ENCODE assay signal across 15 cellular contexts in genomic region chr22:21797444-21798221, GRCh38.
DNase-seq lines count a peak whose midpoint lies in the region; ATAC-seq lines count a peak whose summit lies in the region.
"Had no signal": no experiment of that assay in that cellular context is flagged by ENCODE, and none has a peak within 500 bp of the region (broad histone marks: within the 10 kb centered on the region; RNA-seq: fewer than 3 reads in every experiment).

No MANE protein-coding gene starts in this region.

- H3K4me3 Mint-ChIP-seq in activated naive CD4-positive, alpha-beta T cell treated with anti-CD3 and anti-CD28 coated beads, Interleukin-2, amount 50 U/mL, for 24 hours = no peak overlapping the region
- H3K4me3 Mint-ChIP-seq in activated naive CD4-positive, alpha-beta T cell treated with anti-CD3 and anti-CD28 coated beads for 36 hours = no peak overlapping the region
- H3K4me3 Mint-ChIP-seq: activated T-cell treated with anti-CD3 and anti-CD28 coated beads, Interleukin-2, amount 50 U/mL, for 4 hours; stimulated activated naive CD8-positive, alpha-beta T cell treated with anti-CD3 and anti-CD28 coated beads, Interleukin-15, amount 100 ng/mL, for 72 hours had no signal

- H3K27me3 Mint-ChIP-seq in activated naive CD4-positive, alpha-beta T cell treated with anti-CD3 and anti-CD28 coated beads, Interleukin-2, amount 50 U/mL, for 24 hours = no peaks in the 10 kb centered on the region
- no peaks in the 10 kb centered on the region for H3K27me3 Mint-ChIP-seq in activated naive CD4-positive, alpha-beta T cell treated with anti-CD3 and anti-CD28 coated beads for 36 hours (ENCODE audit: low read depth)
- H3K27me3 Mint-ChIP-seq: stimulated activated naive CD8-positive, alpha-beta T cell treated with anti-CD3 and anti-CD28 coated beads, Interleukin-15, amount 100 ng/mL, for 72 hours had no signal

- CTCF ChIA-PET in activated naive CD4-positive, alpha-beta T cell treated with anti-CD3 and anti-CD28 coated beads for 36 hours (lab: Charles Lee) = no interaction called here

- intact Hi-C loops in activated naive CD4-positive, alpha-beta T cell treated with anti-CD3 and anti-CD28 coated beads for 36 hours (cut with micrococcal nuclease) = no loop called here

- peak overlapping the region; percentile 35 for H3K27ac Mint-ChIP-seq in activated naive CD4-positive, alpha-beta T cell treated with anti-CD3 and anti-CD28 coated beads, Interleukin-2, amount 50 U/mL, for 24 hours
- H3K27ac Mint-ChIP-seq in activated naive CD4-positive, alpha-beta T cell treated with anti-CD3 and anti-CD28 coated beads for 36 hours = no peak overlapping the region
- H3K27ac Mint-ChIP-seq: stimulated activated naive CD8-positive, alpha-beta T cell treated with anti-CD3 and anti-CD28 coated beads, Interleukin-15, amount 100 ng/mL, for 72 hours had no signal

- peaks cover 4% of the 10 kb centered on the region for H3K4me1 Mint-ChIP-seq in activated naive CD4-positive, alpha-beta T cell treated with anti-CD3 and anti-CD28 coated beads, Interleukin-2, amount 50 U/mL, for 24 hours
- no peaks in the 10 kb centered on the region for H3K4me1 Mint-ChIP-seq in activated naive CD4-positive, alpha-beta T cell treated with anti-CD3 and anti-CD28 coated beads for 36 hours (ENCODE audit: low read depth)
- H3K4me1 Mint-ChIP-seq: stimulated activated naive CD8-positive, alpha-beta T cell treated with anti-CD3 and anti-CD28 coated beads, Interleukin-15, amount 100 ng/mL, for 72 hours had no signal

- H3K27ac ChIP-seq in cingulate gyrus (ENCODE audit: low read depth, low read length) = peak overlapping the region; percentile 5
- H3K27ac ChIP-seq in temporal lobe (ENCODE audit: low read depth, low read length) = peak overlapping the region; percentile 52

- H3K9me3 Mint-ChIP-seq in activated naive CD4-positive, alpha-beta T cell treated with anti-CD3 and anti-CD28 coated beads, Interleukin-2, amount 50 U/mL, for 24 hours = no peaks in the 10 kb centered on the region
- H3K9me3 Mint-ChIP-seq in activated naive CD4-positive, alpha-beta T cell treated with anti-CD3 and anti-CD28 coated beads for 36 hours = no peaks in the 10 kb centered on the region
- H3K9me3 Mint-ChIP-seq: activated T-cell treated with anti-CD3 and anti-CD28 coated beads, Interleukin-2, amount 50 U/mL, for 4 hours; stimulated activated naive CD8-positive, alpha-beta T cell treated with anti-CD3 and anti-CD28 coated beads, Interleukin-15, amount 100 ng/mL, for 72 hours had no signal

- DNase-seq in activated naive CD4-positive, alpha-beta T cell treated with anti-CD3 and anti-CD28 coated beads for 36 hours = no peak
- peak; percentile 54 for DNase-seq in hepatic stellate cell (ENCODE audit: low spot score)
- no peak for DNase-seq in HCEC 1CT
- no peak for DNase-seq in NCI-H510A (lab: John Stamatoyannopoulos, UW)
- DNase-seq: activated CD4-positive, alpha-beta T cell treated with anti-CD3 and anti-CD28 coated beads for 4 hours; activated T-cell treated with anti-CD3 and anti-CD28 coated beads, Interleukin-2, amount 50 U/mL, for 4 hours; Karpas-422; NCI-H187; NCI-H526 treated with DMSO at 0.1 percent for 48 hours; stimulated activated naive CD8-positive, alpha-beta T cell treated with anti-CD3 and anti-CD28 coated beads, Interleukin-15, amount 100 ng/mL, for 72 hours; T-helper 2 cell had no signal

- no peak for ATAC-seq in HG03442 (IDR thresholded peaks at IDR 0.05; ENCODE audit: unreplicated experiment)
- ATAC-seq: activated T-cell treated with anti-CD3 and anti-CD28 coated beads, Interleukin-2, amount 50 U/mL, for 4 hours; stimulated activated naive CD8-positive, alpha-beta T cell treated with anti-CD3 and anti-CD28 coated beads, Interleukin-15, amount 100 ng/mL, for 72 hours had no signal

- peaks cover 15% of the 10 kb centered on the region for H3K36me3 Mint-ChIP-seq in activated naive CD4-positive, alpha-beta T cell treated with anti-CD3 and anti-CD28 coated beads, Interleukin-2, amount 50 U/mL, for 24 hours
- peaks cover 16% of the 10 kb centered on the region for H3K36me3 Mint-ChIP-seq in activated naive CD4-positive, alpha-beta T cell treated with anti-CD3 and anti-CD28 coated beads for 36 hours (ENCODE audit: low read depth)
